1 cellular context compared by ENCODE assay signal in genomic region chr6:7731289-7731688, GRCh38.
TF ChIP-seq lines count a peak whose summit lies in the region.

No MANE protein-coding gene starts in this region.

TF ChIP-seq in K562, 482 proteins besides CTCF, POLR2A, EP300 and RAD21:
- TF ChIP-seq MTF1 (CRISPR knock-in tag; IDR thresholded peaks at IDR 0.05; ENCODE audit: borderline replicate concordance) (no peak), SIN3A (IDR thresholded peaks at IDR 0.05; ENCODE audit: borderline replicate concordance in 2 of 2, control insufficient read depth in 1 of 2, low read depth in 2 of 2, low read length in 2 of 2) (no peak), ELF4 (CRISPR knock-in tag; IDR thresholded peaks at IDR 0.05) (no peak), MAFK (IDR thresholded peaks at IDR 0.05; ENCODE audit: low read length) (peak; percentile 9; the same call in 1 of the 2 replicates), C11orf30 (IDR thresholded peaks at IDR 0.05; ENCODE audit: low read depth) (peak; percentile 83), GMEB1 (CRISPR knock-in tag; IDR thresholded peaks at IDR 0.05) (no peak), MAFF (IDR thresholded peaks at IDR 0.05; ENCODE audit: low read length) (peak; percentile 45; the same call in 1 of the 2 replicates), MYNN (IDR thresholded peaks at IDR 0.05) (no peak), MYNN (CRISPR knock-in tag; IDR thresholded peaks at IDR 0.05) (no peak), MAFG (tag; conservative IDR thresholded peaks at IDR 0.05) (peak; percentile 72), ATF3 (IDR thresholded peaks at IDR 0.05) (no peak), ATF3 (CRISPR knock-in tag; conservative IDR thresholded peaks at IDR 0.05) (no peak), ZNF316 (IDR thresholded peaks at IDR 0.05) (peak; percentile 87), CBX2 (IDR thresholded peaks at IDR 0.05; ENCODE audit: insufficient read depth, low read length, poor library complexity, severe bottlenecking) (peak; percentile 20), NFE2 (IDR thresholded peaks at IDR 0.05; ENCODE audit: low read depth) (peak; percentile 65)
TF ChIP-seq in K562: peak in this region for 7.
